Comparison of ENCODE assay signal across 23 cellular contexts in the genomic region with DNA sequence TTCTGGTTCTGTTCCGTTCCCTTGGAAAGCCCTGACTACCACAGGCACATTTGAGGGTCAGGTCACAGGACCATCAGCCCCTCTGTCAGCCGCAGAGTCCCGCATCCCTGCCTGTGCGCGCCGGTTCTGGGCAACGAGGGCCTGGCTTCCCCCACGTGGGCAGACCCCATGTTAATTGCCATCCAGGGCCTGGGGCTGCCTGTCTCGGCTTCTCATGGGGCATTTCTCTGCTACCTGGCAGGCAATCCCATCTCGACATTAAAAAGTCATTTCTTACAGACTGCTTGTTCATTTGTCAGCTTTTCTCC.
"Had no signal": no experiment of that assay in that cellular context is flagged by ENCODE, and none has a peak within 500 bp of the region (broad histone marks: within the 10 kb centered on the region; RNA-seq: fewer than 3 reads in every experiment).

No MANE protein-coding gene starts in this region.

- H3K4me3 ChIP-seq: MG63, SJSA1, SK-N-MC had no signal

- H3K36me3 ChIP-seq: MG63, SJSA1 had no signal

- ATAC-seq: Panc1, PC-3 had no signal

- H3K9me3 ChIP-seq: MG63, SJSA1 had no signal

- H3K27me3 ChIP-seq: MG63, SJSA1 had no signal

- H3K27ac ChIP-seq: HL-60, RWPE1, SJSA1, SK-N-MC had no signal

- FAIRE-seq: HTR-8/SVneo had no signal

- DNase-seq: Karpas-422, KG1, MG63, NCI-H1092 treated with DMSO at 0.1 percent for 48 hours, NCI-H1436, NCI-H187, NCI-H2029, NCI-H2081 treated with DMSO at 0.1 percent for 48 hours, NCI-H2171, NCI-H226, NCI-H446, NCI-H510A, NCI-H524 treated with DMSO at 0.1 percent for 48 hours, NCI-H69, NCI-H774, PC-3, SIG-M5 had no signal

- H3K4me1 ChIP-seq: SJSA1 had no signal
